8 cellular contexts compared by ENCODE assay signal in genomic region chr9:91734371-91734981, GRCh38.
DNase-seq lines count a peak whose midpoint lies in the region; ATAC-seq and TF ChIP-seq lines count a peak whose summit lies in the region.

No MANE protein-coding gene starts in this region.

- H3K27me3 ChIP-seq in BE2C (no peaks in the 10 kb centered on the region; the same call in 1 of the 2 replicates), H9 (ENCODE audit: insufficient read depth, low read length) (no peaks in the 10 kb centered on the region), adrenal gland (no peaks in the 10 kb centered on the region), gastrocnemius medialis (no peaks in the 10 kb centered on the region)

- H3K27me3 Mint-ChIP-seq in H9 (ENCODE audit: low read depth), result peaks cover 2% of the 10 kb centered on the region; the same call in 1 of the 2 replicates

- H3K27ac ChIP-seq in H9 (ENCODE audit: insufficient read length, low read depth, low read length), result no peak overlapping the region
- H3K27ac ChIP-seq in adrenal gland, result no peak overlapping the region
- H3K27ac ChIP-seq in gastrocnemius medialis, result no peak overlapping the region

- no peak overlapping the region for H4K5ac ChIP-seq in H9 (ENCODE audit: insufficient read length, low read depth, low read length)

- no peak overlapping the region for H3K18ac ChIP-seq in H9 (ENCODE audit: insufficient read length, low read depth, low read length)

- no peak overlapping the region for H3K4me3 ChIP-seq in BE2C (ENCODE audit: low read depth, low read length)
- no peak overlapping the region for H3K4me3 ChIP-seq in adrenal gland
- H3K4me3 ChIP-seq in gastrocnemius medialis, result no peak overlapping the region

- ATAC-seq in left ventricle myocardium superior (peak; percentile 73), gastrocnemius medialis (peak; percentile 47 to 81), GM18505 (IDR thresholded peaks at IDR 0.05; ENCODE audit: unreplicated experiment) (no peak), GM18858 (IDR thresholded peaks at IDR 0.05; ENCODE audit: unreplicated experiment) (no peak)

- 0 out of 4 replicates have a peak, but pooled peaks cover 0 to 2% of the 10 kb centered on the region in 2 experiments for H3K4me1 Mint-ChIP-seq in H9

- H2BK5ac ChIP-seq in H9 (ENCODE audit: insufficient read length, low read length), result no peak overlapping the region

- H3K4ac ChIP-seq in H9 (ENCODE audit: low read depth, low read length), result no peak overlapping the region

- in situ Hi-C loops in gastrocnemius medialis (cut with MboI; ENCODE audit: low sequenced_read_pairs in 4 of 4), result no loop called here

- no peak overlapping the region for H3K56ac ChIP-seq in H9 (ENCODE audit: insufficient read length, low read depth, low read length)

- peaks cover 42% of the 10 kb centered on the region for H3K36me3 ChIP-seq in BE2C
- peaks cover 0 to 3% of the 10 kb centered on the region in 2 donors for H3K36me3 ChIP-seq in adrenal gland (replicated peaks in 1 of 2)
- H3K36me3 ChIP-seq in gastrocnemius medialis, result no peaks in the 10 kb centered on the region

- H3K23me2 ChIP-seq in H9 (ENCODE audit: insufficient read length, low read depth, low read length, poor library complexity, severe bottlenecking), result no peaks in the 10 kb centered on the region

- H3K27ac Mint-ChIP-seq in H9, result peak overlapping the region in 1 of 3 experiments; percentile 44; a peak in 1 of 7 replicates

- H3T11ph ChIP-seq in H9 (ENCODE audit: low read length), result no peak overlapping the region

- H3K9ac ChIP-seq in H9 (ENCODE audit: extremely low read depth, insufficient read length, low read length), result no peak overlapping the region

- no peaks in the 10 kb centered on the region for H3K9me3 ChIP-seq in BE2C
- no peaks in the 10 kb centered on the region for H3K9me3 ChIP-seq in H9 (ENCODE audit: control insufficient read depth, low read depth, low read length)
- no peaks in the 10 kb centered on the region for H3K9me3 ChIP-seq in adrenal gland (replicated peaks in 1 of 3)
- no peaks in the 10 kb centered on the region for H3K9me3 ChIP-seq in gastrocnemius medialis

- H2BK12ac ChIP-seq in H9 (ENCODE audit: insufficient read length, low read depth, low read length), result no peak overlapping the region

- no peak overlapping the region for H3K14ac ChIP-seq in H9 (ENCODE audit: insufficient read depth, low read length)

- H3K79me2 ChIP-seq in H9 (ENCODE audit: insufficient read depth, low read length), result no peaks in the 10 kb centered on the region

- H3K4me2 ChIP-seq in H9 (ENCODE audit: insufficient read depth, insufficient read length, low read length), result no peak overlapping the region

- TF ChIP-seq POLR2A in adrenal gland (IDR thresholded peaks at IDR 0.05), result no peak
- TF ChIP-seq POLR2A in gastrocnemius medialis (IDR thresholded peaks at IDR 0.05), result no peak
- TF ChIP-seq POLR2A in GM18505 (IDR thresholded peaks at IDR 0.05; ENCODE audit: borderline replicate concordance, extremely low read depth, insufficient read depth, insufficient read length), result no peak

- H3K4me3 Mint-ChIP-seq in H9, result no peak overlapping the region

- peak; percentile 82 for DNase-seq in BE2C
- DNase-seq in H9, result peak; percentile 72
- peak; percentile 20 for DNase-seq in SW480 (ENCODE audit: low spot score)
- peak; percentile 52 to 88 (median 75) for DNase-seq in adrenal gland
- DNase-seq in left ventricle myocardium superior, result peak; percentile 88
- peak in 1 of 2 donors; percentile 56 for DNase-seq in gastrocnemius medialis

- H3K4me1 ChIP-seq in BE2C, result no peaks in the 10 kb centered on the region
- no peaks in the 10 kb centered on the region for H3K4me1 ChIP-seq in H9 (ENCODE audit: insufficient read depth, low read length)
- peaks cover 0 to 5% of the 10 kb centered on the region in 2 donors for H3K4me1 ChIP-seq in adrenal gland (replicated peaks in 1 of 2)
- H3K4me1 ChIP-seq in gastrocnemius medialis, result no peaks in the 10 kb centered on the region

- no peaks in the 10 kb centered on the region for H4K20me1 ChIP-seq in H9 (ENCODE audit: control insufficient read depth, insufficient read depth, insufficient read length)

- no peaks in the 10 kb centered on the region for H3K79me1 ChIP-seq in H9 (ENCODE audit: insufficient read depth, low read depth, low read length, poor library complexity, severe bottlenecking)

- H2BK120ac ChIP-seq in H9 (ENCODE audit: low read depth, low read length, poor library complexity, severe bottlenecking), result no peak overlapping the region

- no peak overlapping the region for H2BK15ac ChIP-seq in H9 (ENCODE audit: low read depth, low read length)

- no peak overlapping the region for H2BK20ac ChIP-seq in H9 (ENCODE audit: low read depth, low read length, poor library complexity, severe bottlenecking)

- intact Hi-C loops in adrenal gland (cut with DNase I) (loop anchor here in 1 of 2 donors (10.0 kb wide), 1 partner anchor 820 kb away; no protein-coding TSS in a partner anchor), left ventricle myocardium superior (cut with micrococcal nuclease) (no loop called here), gastrocnemius medialis (cut with DNase I; ENCODE audit: low total_unique reads) (no loop called here)

- no peak overlapping the region for H3K23ac ChIP-seq in H9 (ENCODE audit: insufficient read length, low read depth, low read length)

- H4K91ac ChIP-seq in H9 (ENCODE audit: insufficient read length, low read depth, low read length), result no peak overlapping the region

- no peaks in the 10 kb centered on the region for H3K9me3 Mint-ChIP-seq in H9

- no peak overlapping the region for H4K8ac ChIP-seq in H9 (replicated peaks; ENCODE audit: insufficient read length, low read depth, low read length)

- TF ChIP-seq CTCF in BE2C (IDR thresholded peaks at IDR 0.05; ENCODE audit: low read depth, low read length) (peak; percentile 99), H9 (conservative IDR thresholded peaks at IDR 0.05) (peak; percentile 98), adrenal gland (IDR thresholded peaks at IDR 0.05) (peak; percentile 70 to 92 (median 82)), gastrocnemius medialis (IDR thresholded peaks at IDR 0.05 in 4 of 5, conservative IDR thresholded peaks at IDR 0.05 in 1 of 5) (peak; percentile 42 to 89 (median 69))

- H2AK5ac ChIP-seq in H9 (ENCODE audit: insufficient read length, low read length), result no peak overlapping the region

- WGBS in H9 (ENCODE audit: extremely low coverage, insufficient read length, low lambda C conversion rate), result no CpG with 5 or more reads among the region's 14 CpGs
- 43 to 57% (median 47%) methylated on average over 11 to 14 of the region's 14 CpGs for WGBS in adrenal gland, 4 donors

- H2AFZ ChIP-seq in H9 (ENCODE audit: low read length), result no peak overlapping the region

- no peaks in the 10 kb centered on the region for H3K36me3 Mint-ChIP-seq in H9 (ENCODE audit: insufficient read depth in 1 of 3, low read depth in 3 of 3)

Comparison
In these comparisons a context has a peak if more than half of its experiments do, and no peak if none do; other contexts are left out.
1. ATAC-seq: peak in left ventricle myocardium superior (single experiment) and gastrocnemius medialis (2 of 2); none in GM18505 (single experiment) and GM18858 (single experiment).
2. Peak in every context shown above with its lines, with median percentiles within 50 percentile points of each other: CTCF ChIP-seq.